In genomic region chr11:119319702-119320592, GRCh38 we compare ENCODE assay signal across 8 cellular contexts. TPM values are rescaled to one million over a fixed set of nuclear protein-coding genes. Genes with fewer than 3 reads are reported as not detected.
A peak's percentile ranks its signal among the peaks of the same experiment; 100 is the strongest.
DNase-seq lines count a peak whose midpoint lies in the region; ATAC-seq and TF ChIP-seq lines count a peak whose summit lies in the region.

No MANE protein-coding gene starts in this region.

- H3K9ac ChIP-seq in smooth muscle cell (ENCODE audit: low read depth): no peak overlapping the region

- TF ChIP-seq CTCF in HEK293 (tag by site-specific recombination; IDR thresholded peaks at IDR 0.05) (no peak), smooth muscle cell (IDR thresholded peaks at IDR 0.05; ENCODE audit: borderline replicate concordance, insufficient read depth, poor library complexity, severe bottlenecking) (no peak)

- no peaks in the 10 kb centered on the region for H3K79me2 ChIP-seq in smooth muscle cell (ENCODE audit: low read depth)

- peaks cover 24% of the 10 kb centered on the region for H3K4me1 Mint-ChIP-seq in activated naive CD8-positive, alpha-beta T cell treated with anti-CD3 and anti-CD28 coated beads for 36 hours

- peak overlapping the region; percentile 57 for H3K4me3 Mint-ChIP-seq in activated naive CD8-positive, alpha-beta T cell treated with anti-CD3 and anti-CD28 coated beads for 36 hours

- H3K9me3 Mint-ChIP-seq in activated naive CD8-positive, alpha-beta T cell treated with anti-CD3 and anti-CD28 coated beads for 36 hours: no peaks in the 10 kb centered on the region

- H3K4me3 ChIP-seq in HEK293 (ENCODE audit: low read depth, low read length) (no peak overlapping the region), smooth muscle cell (peak overlapping the region; percentile 60)

- no peaks in the 10 kb centered on the region for H4K20me1 ChIP-seq in smooth muscle cell (ENCODE audit: low read depth)

- CTCF ChIA-PET in HEK293 (lab: Yijun Ruan, JAX): interaction anchor here (0.9 to 15.8 kb wide), 4 partner anchors 13 to 155 kb away, joined by 4 to 151 read pairs (median 38); partner anchors contain the start of genes C1QTNF5 and RNF26

- H3K27ac ChIP-seq in HEK293 (ENCODE audit: extremely low read depth, low read depth, low read length): no peak overlapping the region
- peak overlapping the region; percentile 69 for H3K27ac ChIP-seq in smooth muscle cell (ENCODE audit: low read depth)

- no peak for ATAC-seq in HG03432 (IDR thresholded peaks at IDR 0.05; ENCODE audit: unreplicated experiment)

- H2AFZ ChIP-seq in smooth muscle cell (ENCODE audit: low read depth): peak overlapping the region; percentile 91

- H3K27me3 ChIP-seq in smooth muscle cell (ENCODE audit: low read depth): no peaks in the 10 kb centered on the region

- H3K9me3 ChIP-seq in HEK293 (ENCODE audit: control insufficient read depth, insufficient read depth, low read depth, low read length): no peaks in the 10 kb centered on the region
- H3K9me3 ChIP-seq in smooth muscle cell (replicated peaks; ENCODE audit: low read depth): no peaks in the 10 kb centered on the region

- POLR2A ChIA-PET in HEK293 (lab: Yijun Ruan, JAX): interaction anchor here (1.1 to 1.3 kb wide), 2 partner anchors 11 to 199 kb away, joined by 3 to 4 read pairs; partner anchors contain the start of gene HINFP

- no peaks in the 10 kb centered on the region for H3K36me3 Mint-ChIP-seq in activated naive CD8-positive, alpha-beta T cell treated with anti-CD3 and anti-CD28 coated beads for 36 hours

- peaks cover 30% of the 10 kb centered on the region for H3K27me3 Mint-ChIP-seq in activated naive CD8-positive, alpha-beta T cell treated with anti-CD3 and anti-CD28 coated beads for 36 hours

- H3K4me1 ChIP-seq in HEK293 (ENCODE audit: control insufficient read depth, insufficient read depth, low read length) (no peaks in the 10 kb centered on the region; the same call in 1 of the 2 replicates), smooth muscle cell (ENCODE audit: low read depth) (peaks cover 61% of the 10 kb centered on the region)

- H3F3A ChIP-seq in smooth muscle cell (ENCODE audit: low read depth): peaks cover 43% of the 10 kb centered on the region

- peak overlapping the region; percentile 100 for H3K4me2 ChIP-seq in smooth muscle cell

- no peak for DNase-seq in activated naive CD8-positive, alpha-beta T cell treated with anti-CD3 and anti-CD28 coated beads for 36 hours
- DNase-seq in iPS-NIHi11 (ENCODE audit: low spot score) (peak; percentile 76), smooth muscle cell (lab: John Stamatoyannopoulos, UW; ENCODE audit: unreplicated experiment) (no peak), NCI-H526 (lab: John Stamatoyannopoulos, UW) (no peak), activated gamma-delta T cell treated with Interleukin-2 at 50 U/mL for 16 hours (no peak)
- no peak for DNase-seq in stimulated activated CD4-positive, alpha-beta T cell treated with anti-CD3 and anti-CD28 coated beads, Interleukin-12 subunit alpha, Interleukin-12 subunit beta, amount 100 ng/mL, for 4 hours

- 54% methylated on average over 24 of the region's 24 CpGs for WGBS in smooth muscle cell (ENCODE audit: low lambda C conversion rate)

- H3K36me3 ChIP-seq in HEK293 (ENCODE audit: control insufficient read depth in 2 of 2, insufficient read depth in 1 of 2, low read length in 2 of 2): peaks cover 0 to under 1% of the 10 kb centered on the region in 2 experiments; a peak in 1 of 3 replicates
- no peaks in the 10 kb centered on the region for H3K36me3 ChIP-seq in smooth muscle cell (ENCODE audit: low read depth)

- H3K27ac Mint-ChIP-seq in activated naive CD8-positive, alpha-beta T cell treated with anti-CD3 and anti-CD28 coated beads for 36 hours: no peak overlapping the region

TF ChIP-seq in HEK293, 187 proteins besides CTCF, POLR2A, EP300 and RAD21:
- TF ChIP-seq ZNF510 (tag by site-specific recombination; IDR thresholded peaks at IDR 0.05; ENCODE audit: insufficient replicate concordance) (no peak), EGR2 (tag by site-specific recombination; IDR thresholded peaks at IDR 0.05; ENCODE audit: low read depth) (peak; percentile 64), ZFHX2 (tag by site-specific recombination; conservative IDR thresholded peaks at IDR 0.05) (peak; percentile 66), ZNF426 (tag by site-specific recombination; IDR thresholded peaks at IDR 0.05) (no peak), ZNF548 (tag by site-specific recombination; IDR thresholded peaks at IDR 0.05) (no peak)
- TF ChIP-seq, protein P1, sequence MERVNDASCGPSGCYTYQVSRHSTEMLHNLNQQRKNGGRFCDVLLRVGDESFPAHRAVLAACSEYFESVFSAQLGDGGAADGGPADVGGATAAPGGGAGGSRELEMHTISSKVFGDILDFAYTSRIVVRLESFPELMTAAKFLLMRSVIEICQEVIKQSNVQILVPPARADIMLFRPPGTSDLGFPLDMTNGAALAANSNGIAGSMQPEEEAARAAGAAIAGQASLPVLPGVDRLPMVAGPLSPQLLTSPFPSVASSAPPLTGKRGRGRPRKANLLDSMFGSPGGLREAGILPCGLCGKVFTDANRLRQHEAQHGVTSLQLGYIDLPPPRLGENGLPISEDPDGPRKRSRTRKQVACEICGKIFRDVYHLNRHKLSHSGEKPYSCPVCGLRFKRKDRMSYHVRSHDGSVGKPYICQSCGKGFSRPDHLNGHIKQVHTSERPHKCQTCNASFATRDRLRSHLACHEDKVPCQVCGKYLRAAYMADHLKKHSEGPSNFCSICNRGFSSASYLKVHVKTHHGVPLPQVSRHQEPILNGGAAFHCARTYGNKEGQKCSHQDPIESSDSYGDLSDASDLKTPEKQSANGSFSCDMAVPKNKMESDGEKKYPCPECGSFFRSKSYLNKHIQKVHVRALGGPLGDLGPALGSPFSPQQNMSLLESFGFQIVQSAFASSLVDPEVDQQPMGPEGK (tag by site-specific recombination; IDR thresholded peaks at IDR 0.05): 0 out of 2 replicates have a peak, but pooled peaks have one; percentile 3

RNA-seq across cellular contexts. Expression of gene MCAM, which starts 3.0 kb away (rescaled TPM):
- total RNA-seq in activated naive CD8-positive, alpha-beta T cell treated with anti-CD3 and anti-CD28 coated beads for 36 hours: 1 to 10 TPM; 8.9 to 9.9 TPM
- total RNA-seq in smooth muscle cell: 138 and 160 TPM in 2 replicates
- 30.7 and 32.1 TPM in 2 replicates for polyA plus RNA-seq in smooth muscle cell

RNA-seq across cellular contexts. Expression of gene RNF26, which starts 14.4 kb away (rescaled TPM):
- total RNA-seq in activated naive CD8-positive, alpha-beta T cell treated with anti-CD3 and anti-CD28 coated beads for 36 hours: 10 to 100 TPM; 31.8 to 33.0 TPM
- 14.6 and 16.1 TPM in 2 replicates for total RNA-seq in smooth muscle cell
- 53.3 and 63.1 TPM in 2 replicates for polyA plus RNA-seq in smooth muscle cell

RNA-seq across cellular contexts. Expression of gene C1QTNF5, which starts 20.7 kb away (rescaled TPM):
- total RNA-seq in activated naive CD8-positive, alpha-beta T cell treated with anti-CD3 and anti-CD28 coated beads for 36 hours: not detected
- 1.4 and 7.0 TPM in 2 replicates for total RNA-seq in smooth muscle cell
- 5.2 and 7.2 TPM in 2 replicates for polyA plus RNA-seq in smooth muscle cell

RNA-seq across cellular contexts. Expression of gene MFRP, which starts 26.6 kb away (rescaled TPM):
- total RNA-seq in activated naive CD8-positive, alpha-beta T cell treated with anti-CD3 and anti-CD28 coated beads for 36 hours: not detected
- total RNA-seq in smooth muscle cell: not detected in 2 replicates
- polyA plus RNA-seq in smooth muscle cell: not detected in 2 replicates

Comparison
In these comparisons a context has a peak if more than half of its experiments do, and no peak if none do; other contexts are left out.
1. RNA of gene MCAM, which starts 3.0 kb away (total RNA-seq): 138 to 160 TPM in smooth muscle cell; 8.9 to 9.9 TPM in activated naive CD8-positive, alpha-beta T cell treated with anti-CD3 and anti-CD28 coated beads for 36 hours; every median in the first group is over 10 times any median in the second.